Comparison of ENCODE assay signal across 8 cellular contexts in genomic region chr22:38923463-38924196, GRCh38. TPM values are rescaled to one million over a fixed set of nuclear protein-coding genes. Genes with fewer than 3 reads are reported as not detected.
A peak's percentile ranks its signal among the peaks of the same experiment; 100 is the strongest.
DNase-seq lines count a peak whose midpoint lies in the region; ATAC-seq and TF ChIP-seq lines count a peak whose summit lies in the region.

No MANE protein-coding gene starts in this region.

- in situ Hi-C loops in mammary epithelial cell (cut with MboI; ENCODE audit: low sequenced_read_pairs in 2 of 2), result no loop called here

- POLR2A ChIA-PET in activated CD4-positive, alpha-beta T cell treated with anti-CD3 and anti-CD28 coated beads for 36 hours (lab: Charles Lee), result no interaction called here

- DNase-seq in DMS79 (lab: John Stamatoyannopoulos, UW), result peak; percentile 85
- DNase-seq in NCI-H2171 treated with DMSO at 0.1 percent for 48 hours (lab: John Stamatoyannopoulos, UW), result peak; percentile 94
- DNase-seq in mammary epithelial cell, result peak; percentile 83
- DNase-seq in superior temporal gyrus (ENCODE audit: extremely low spot score), result peak; percentile 88
- no peak for DNase-seq in activated CD4-positive, alpha-beta T cell treated with anti-CD3 and anti-CD28 coated beads for 36 hours
- DNase-seq in COR-L47 (lab: John Stamatoyannopoulos, UW), result no peak

- no peak overlapping the region for H3K4me3 Mint-ChIP-seq in activated CD4-positive, alpha-beta T cell treated with anti-CD3 and anti-CD28 coated beads for 36 hours

- H3K4me1 ChIP-seq in mammary epithelial cell (ENCODE audit: insufficient read depth, low read length), result peaks cover 23% of the 10 kb centered on the region

- H3K27ac ChIP-seq in mammary epithelial cell (ENCODE audit: insufficient read depth, low read depth, low read length) (peak overlapping the region; percentile 41), layer of hippocampus (ENCODE audit: low read depth, low read length) (peak overlapping the region; percentile 75)

- intact Hi-C loops in mammary epithelial cell (cut with micrococcal nuclease), result loop anchor here (2.0 to 5.0 kb wide), 2 partner anchors 51 to 79 kb away; partner anchors contain the start of gene CBX6
- intact Hi-C loops in activated CD4-positive, alpha-beta T cell treated with anti-CD3 and anti-CD28 coated beads for 36 hours (cut with DNase I, micrococcal nuclease), result no loop called here

- H2AFZ ChIP-seq in mammary epithelial cell (ENCODE audit: low read depth, low read length), result peak overlapping the region; percentile 90

- peak overlapping the region; percentile 0 to 30 (median 22) for H3K4me3 ChIP-seq in mammary epithelial cell (replicated peaks in 1 of 3; ENCODE audit: insufficient read depth in 1 of 3, low read depth in 2 of 3, low read length in 3 of 3)

- H3K36me3 ChIP-seq in mammary epithelial cell (ENCODE audit: insufficient read depth, low read length), result no peaks in the 10 kb centered on the region

- peak overlapping the region; percentile 73 for H3K4me2 ChIP-seq in mammary epithelial cell (ENCODE audit: insufficient read depth, low read depth, low read length)

- CTCF ChIA-PET in mammary epithelial cell (lab: Charles Lee; ENCODE audit: low non-redundant PET), result interaction anchor here (0.7 kb wide), 1 partner anchor 155 kb away, joined by 3 read pairs; no protein-coding TSS in a partner anchor
- CTCF ChIA-PET in activated CD4-positive, alpha-beta T cell treated with anti-CD3 and anti-CD28 coated beads for 36 hours (lab: Charles Lee), result interaction anchor here (0.9 to 1.2 kb wide), 2 partner anchors 19 to 53 kb away, joined by 3 to 4 read pairs; no protein-coding TSS in a partner anchor

- H3K4me1 Mint-ChIP-seq in activated CD4-positive, alpha-beta T cell treated with anti-CD3 and anti-CD28 coated beads for 36 hours, result peaks cover 9% of the 10 kb centered on the region

- H3K79me2 ChIP-seq in mammary epithelial cell (ENCODE audit: insufficient read depth, low read length), result no peaks in the 10 kb centered on the region

- peak overlapping the region; percentile 51 for H3K9ac ChIP-seq in mammary epithelial cell (ENCODE audit: insufficient read depth, low read length)

- ATAC-seq in activated CD4-positive, alpha-beta T cell treated with anti-CD3 and anti-CD28 coated beads for 36 hours, result no peak
- no peak for ATAC-seq in GM18517 (IDR thresholded peaks at IDR 0.05; ENCODE audit: unreplicated experiment)

- peaks cover 33% of the 10 kb centered on the region for H3K27me3 Mint-ChIP-seq in activated CD4-positive, alpha-beta T cell treated with anti-CD3 and anti-CD28 coated beads for 36 hours

- dilution Hi-C loops in mammary epithelial cell (cut with HindIII; ENCODE audit: low sequenced_read_pairs), result no loop called here

- TF ChIP-seq CTCF in mammary epithelial cell (conservative IDR thresholded peaks at IDR 0.05 in 1 of 2, IDR thresholded peaks at IDR 0.05 in 1 of 2; ENCODE audit: extremely low read depth in 1 of 2, insufficient read depth in 1 of 2, low read depth in 1 of 2, low read length in 2 of 2), result peak; percentile 18 to 34

- H3K9me3 ChIP-seq in mammary epithelial cell (replicated peaks; ENCODE audit: insufficient read depth, low read length), result no peaks in the 10 kb centered on the region

- no peaks in the 10 kb centered on the region for H3K9me3 Mint-ChIP-seq in activated CD4-positive, alpha-beta T cell treated with anti-CD3 and anti-CD28 coated beads for 36 hours (ENCODE audit: low read depth)

- WGBS in mammary epithelial cell (ENCODE audit: low coverage, missing lambda C conversion rate), result 15% methylated on average over 9 of the region's 9 CpGs

- no peaks in the 10 kb centered on the region for H3K36me3 Mint-ChIP-seq in activated CD4-positive, alpha-beta T cell treated with anti-CD3 and anti-CD28 coated beads for 36 hours (ENCODE audit: low read depth)

- H4K20me1 ChIP-seq in mammary epithelial cell (ENCODE audit: insufficient read depth, low read length), result no peaks in the 10 kb centered on the region

- no peak overlapping the region for H3K27ac Mint-ChIP-seq in activated CD4-positive, alpha-beta T cell treated with anti-CD3 and anti-CD28 coated beads for 36 hours

- no peaks in the 10 kb centered on the region for H3K27me3 ChIP-seq in mammary epithelial cell (ENCODE audit: insufficient read depth, low read length)
- no peaks in the 10 kb centered on the region for H3K27me3 ChIP-seq in layer of hippocampus (ENCODE audit: control insufficient read depth, insufficient read depth, low read length)

- no TSS peak for BruUV-seq in mammary epithelial cell (replicated peaks; lab: Mats Ljungman, UMichigan)

RNA-seq across cellular contexts. Expression of gene APOBEC3A, which starts 33.8 kb away (rescaled TPM):
- total RNA-seq in mammary epithelial cell, result not detected
- polyA plus RNA-seq in mammary epithelial cell, result not detected
- not detected for polyA minus RNA-seq in mammary epithelial cell
- not detected for total RNA-seq in activated CD4-positive, alpha-beta T cell treated with anti-CD3 and anti-CD28 coated beads for 36 hours

RNA-seq across cellular contexts. Expression of gene CBX6, which starts 51.6 kb away (rescaled TPM):
- 10 to 100 TPM; 32.3 to 55.7 TPM for total RNA-seq in mammary epithelial cell
- polyA plus RNA-seq in mammary epithelial cell, result 17.2 TPM
- 49.3 TPM for polyA minus RNA-seq in mammary epithelial cell
- 100 to 1,000 TPM in 1 of 2 experiments, 10 to 100 TPM in 1; 96.1 to 112 TPM for total RNA-seq in activated CD4-positive, alpha-beta T cell treated with anti-CD3 and anti-CD28 coated beads for 36 hours

RNA-seq across cellular contexts. Expression of gene APOBEC3B, which starts 58.5 kb away (rescaled TPM):
- 10 to 100 TPM in 1 of 2 donors, under 1 TPM in 1; 0.83 to 21.2 TPM for total RNA-seq in mammary epithelial cell
- polyA plus RNA-seq in mammary epithelial cell, result 21.6 TPM
- 17.2 TPM for polyA minus RNA-seq in mammary epithelial cell
- 1 to 10 TPM; 8.0 to 8.5 TPM for total RNA-seq in activated CD4-positive, alpha-beta T cell treated with anti-CD3 and anti-CD28 coated beads for 36 hours

Comparison
In these comparisons a context has a peak if more than half of its experiments do, and no peak if none do; other contexts are left out.
1. DNase-seq: peak in DMS79 (single experiment), NCI-H2171 treated with DMSO at 0.1 percent for 48 hours (single experiment), mammary epithelial cell (single experiment) and superior temporal gyrus (single experiment); none in activated CD4-positive, alpha-beta T cell treated with anti-CD3 and anti-CD28 coated beads for 36 hours (single experiment) and COR-L47 (single experiment).